ENCODE assay signal across 1 cellular context in genomic region chr11:128419012-128419767, GRCh38.
TF ChIP-seq lines count a peak whose summit lies in the region.

No MANE protein-coding gene starts in this region.

TF ChIP-seq in IMR-90, 13 proteins besides CTCF, POLR2A, EP300 and RAD21:
- TF ChIP-seq BHLHE40 (IDR thresholded peaks at IDR 0.05; ENCODE audit: low read depth, low read length) (no peak), CEBPB (IDR thresholded peaks at IDR 0.05; ENCODE audit: low read depth, low read length) (peak; percentile 34; the same call in 1 of the 2 replicates), MAZ (IDR thresholded peaks at IDR 0.05; ENCODE audit: borderline replicate concordance, low read depth, low read length) (no peak)
TF ChIP-seq in IMR-90: peak in this region for 1.
